17 cellular contexts compared by ENCODE assay signal in genomic region chr2:195648780-195649179, GRCh38. TPM values are rescaled to one million over a fixed set of nuclear protein-coding genes. Genes with fewer than 3 reads are reported as not detected.
DNase-seq lines count a peak whose midpoint lies in the region; ATAC-seq, FAIRE-seq and TF ChIP-seq lines count a peak whose summit lies in the region.
"Had no signal": no experiment of that assay in that cellular context is flagged by ENCODE, and none has a peak within 500 bp of the region (broad histone marks: within the 10 kb centered on the region; RNA-seq: fewer than 3 reads in every experiment).

No MANE protein-coding gene starts in this region.

- no peak overlapping the region for H3K4me3 ChIP-seq in OCI-LY7 (ENCODE audit: low read depth, low read length, poor library complexity, severe bottlenecking)
- H3K4me3 ChIP-seq in K562 = no peak overlapping the region
- no peak overlapping the region for H3K4me3 ChIP-seq in hepatocyte
- H3K4me3 ChIP-seq in upper lobe of left lung = no peak overlapping the region

- ATAC-seq in K562 (no peak), HG03095 (IDR thresholded peaks at IDR 0.05; ENCODE audit: unreplicated experiment) (no peak), upper lobe of left lung (ENCODE audit: low FRiP score in 2 of 2) (no peak)
- peak; percentile 87 for ATAC-seq in stimulated activated naive CD8-positive, alpha-beta T cell treated with anti-CD3 and anti-CD28 coated beads, Interleukin-15, amount 100 ng/mL, for 72 hours

- H3K27me3 ChIP-seq in K562 (ENCODE audit: control insufficient read depth in 2 of 2, insufficient read depth in 2 of 2, low read length in 2 of 2) (no peaks in the 10 kb centered on the region), hepatocyte (no peaks in the 10 kb centered on the region), upper lobe of left lung (no peaks in the 10 kb centered on the region)

- peak overlapping the region; percentile 19 for H3K4me3 Mint-ChIP-seq in activated naive CD4-positive, alpha-beta T cell treated with anti-CD3 and anti-CD28 coated beads, Interleukin-2, amount 10 ng/mL, durations not matched to agents 7 days and 5 days
- H3K4me3 Mint-ChIP-seq in stimulated activated naive CD8-positive, alpha-beta T cell treated with anti-CD3 and anti-CD28 coated beads, Interleukin-15, amount 100 ng/mL, for 72 hours = peak overlapping the region; percentile 70 to 77

- H3K4me1 Mint-ChIP-seq in activated naive CD4-positive, alpha-beta T cell treated with anti-CD3 and anti-CD28 coated beads, Interleukin-2, amount 10 ng/mL, durations not matched to agents 7 days and 5 days = peaks cover 28% of the 10 kb centered on the region
- H3K4me1 Mint-ChIP-seq in stimulated activated naive CD8-positive, alpha-beta T cell treated with anti-CD3 and anti-CD28 coated beads, Interleukin-15, amount 100 ng/mL, for 72 hours = peaks cover 20% of the 10 kb centered on the region

- CTCF ChIA-PET in activated naive CD4-positive, alpha-beta T cell treated with anti-CD3 and anti-CD28 coated beads, Interleukin-2, amount 10 ng/mL, durations not matched to agents 7 days and 5 days (lab: Charles Lee) = no interaction called here
- CTCF ChIA-PET in OCI-LY7 (lab: Charles Lee; ENCODE audit: unreplicated experiment) (no interaction called here), K562 (lab: Yijun Ruan, JAX; ENCODE audit: low intra/inter-chr PET ratio) (no interaction called here)

- no peaks in the 10 kb centered on the region for H3K36me3 Mint-ChIP-seq in activated naive CD4-positive, alpha-beta T cell treated with anti-CD3 and anti-CD28 coated beads, Interleukin-2, amount 10 ng/mL, durations not matched to agents 7 days and 5 days

- intact Hi-C loops in OCI-LY7 (cut with micrococcal nuclease; ENCODE audit: unreplicated experiment) (no loop called here), K562 (cut with micrococcal nuclease) (no loop called here)

- TF ChIP-seq EP300 in K562 (IDR thresholded peaks at IDR 0.05; ENCODE audit: low read length) = no peak
- TF ChIP-seq EP300 in upper lobe of left lung (IDR thresholded peaks at IDR 0.05) = no peak

- H3K4me1 ChIP-seq in OCI-LY7 (ENCODE audit: insufficient read depth, low read length, poor library complexity, severe bottlenecking) (peaks cover 51% of the 10 kb centered on the region), K562 (replicated peaks in 1 of 2; ENCODE audit: control insufficient read depth in 2 of 2, insufficient read depth in 2 of 2, low read length in 2 of 2) (peaks cover 4 to 14% of the 10 kb centered on the region in 2 experiments; a peak in 3 of 5 replicates), hepatocyte (ENCODE audit: insufficient read depth) (no peaks in the 10 kb centered on the region), upper lobe of left lung (peaks cover 0 to 6% (median under 1%) of the 10 kb centered on the region in 4 donors)

- no peaks in the 10 kb centered on the region for H3K36me3 ChIP-seq in OCI-LY7 (ENCODE audit: insufficient read depth, low read length)
- no peaks in the 10 kb centered on the region for H3K36me3 ChIP-seq in K562 (ENCODE audit: control insufficient read depth, insufficient read depth, low read length)
- H3K36me3 ChIP-seq in hepatocyte (replicated peaks; ENCODE audit: insufficient read depth, low read depth) = no peaks in the 10 kb centered on the region
- H3K36me3 ChIP-seq in upper lobe of left lung = no peaks in the 10 kb centered on the region

- POLR2A ChIA-PET in OCI-LY7 (lab: Charles Lee) = interaction anchor here (0.8 kb wide), 1 partner anchor 15 kb away, joined by 3 read pairs; no protein-coding TSS in a partner anchor
- POLR2A ChIA-PET in K562 (lab: Yijun Ruan, JAX) = no interaction called here

- peak overlapping the region; percentile 83 for H3K27ac ChIP-seq in OCI-LY7 (ENCODE audit: low read depth, low read length, poor library complexity, severe bottlenecking)
- no peak overlapping the region for H3K27ac ChIP-seq in K562 (ENCODE audit: extremely low read depth, low read depth, low read length)
- H3K27ac ChIP-seq in hepatocyte = no peak overlapping the region
- no peak overlapping the region for H3K27ac ChIP-seq in upper lobe of left lung

- in situ Hi-C loops in K562 (cut with MboI) = no loop called here

- TF ChIP-seq RAD21 in K562 (CRISPR knock-in tag; conservative IDR thresholded peaks at IDR 0.05 in 1 of 2, IDR thresholded peaks at IDR 0.05 in 1 of 2) = no peak

- H3K9me1 ChIP-seq in K562 (ENCODE audit: control insufficient read depth, insufficient read depth, low read length) = no peaks in the 10 kb centered on the region

- H4K20me1 ChIP-seq in OCI-LY7 (ENCODE audit: insufficient read depth, low read length) (no peaks in the 10 kb centered on the region), K562 (replicated peaks; ENCODE audit: control insufficient read depth, insufficient read depth, low read length) (no peaks in the 10 kb centered on the region), hepatocyte (ENCODE audit: insufficient read depth, poor library complexity, severe bottlenecking) (no peaks in the 10 kb centered on the region)

- H3K9ac ChIP-seq in K562 (ENCODE audit: insufficient read depth in 1 of 2, low read depth in 2 of 2, low read length in 2 of 2) = no peak overlapping the region

- H3K9me3 Mint-ChIP-seq in activated naive CD4-positive, alpha-beta T cell treated with anti-CD3 and anti-CD28 coated beads, Interleukin-2, amount 10 ng/mL, durations not matched to agents 7 days and 5 days = peaks cover 9% of the 10 kb centered on the region
- peaks cover 0 to 4% of the 10 kb centered on the region in 2 donors for H3K9me3 Mint-ChIP-seq in stimulated activated naive CD8-positive, alpha-beta T cell treated with anti-CD3 and anti-CD28 coated beads, Interleukin-15, amount 100 ng/mL, for 72 hours

- FAIRE-seq in K562 (lab: Jason Lieb, UNC) = no peak
- FAIRE-seq: frontal cortex, kidney, urothelium cell line had no signal

- no peak for TF ChIP-seq POLR2A in K562 (conservative IDR thresholded peaks at IDR 0.05)
- TF ChIP-seq POLR2A in upper lobe of left lung (IDR thresholded peaks at IDR 0.05) = no peak

- H2AFZ ChIP-seq in OCI-LY7 (ENCODE audit: low read length) (peak overlapping the region; percentile 99; the same call in 1 of the 2 replicates), K562 (ENCODE audit: low read depth, low read length) (0 out of 2 replicates have a peak overlapping the region, but pooled peaks have one; percentile 14), hepatocyte (no peak overlapping the region)

- H3K9me3 ChIP-seq in OCI-LY7 (ENCODE audit: low read length) (no peaks in the 10 kb centered on the region), K562 (replicated peaks; ENCODE audit: control insufficient read depth, insufficient read depth, low read depth, low read length) (no peaks in the 10 kb centered on the region), hepatocyte (ENCODE audit: low read depth) (no peaks in the 10 kb centered on the region), upper lobe of left lung (no peaks in the 10 kb centered on the region)

- 88% methylated on average over 4 of the region's 5 CpGs for WGBS in K562 (ENCODE audit: insufficient coverage, low coverage, missing lambda C conversion rate)
- WGBS in hepatocyte (ENCODE audit: low lambda C conversion rate, missing lambda C conversion rate) = 95% methylated on average over 5 of the region's 5 CpGs
- 61 to 76% methylated on average over 5 of the region's 5 CpGs for WGBS in upper lobe of left lung, 2 donors

- BruUV-seq in OCI-LY7 (replicated peaks; lab: Mats Ljungman, UMichigan) (no TSS peak), K562 (replicated peaks; lab: Mats Ljungman, UMichigan) (no TSS peak)

- DNase-seq in activated naive CD4-positive, alpha-beta T cell treated with anti-CD3 and anti-CD28 coated beads, Interleukin-2, amount 10 ng/mL, durations not matched to agents 7 days and 5 days = no peak
- no peak for DNase-seq in activated naive CD4-positive, alpha-beta T cell treated with anti-CD3 and anti-CD28 coated beads, Interleukin-2, amount 50 U/mL, for 16 hours
- no peak for DNase-seq in OCI-LY7 (ENCODE audit: low spot score)
- no peak for DNase-seq in K562 (ENCODE audit: extremely low read depth in 1 of 4, low spot score in 3 of 4)
- DNase-seq in stimulated activated naive CD8-positive, alpha-beta T cell treated with anti-CD3 and anti-CD28 coated beads, Interleukin-15, amount 100 ng/mL, for 72 hours = peak in 1 of 2 donors; percentile 37
- DNase-seq in hepatocyte (ENCODE audit: low spot score) = no peak
- no peak for DNase-seq in upper lobe of left lung
- DNase-seq: DMS79; effector CD4-positive, alpha-beta T cell; kidney; NCI-H1105 treated with DMSO at 0.1 percent for 48 hours; NCI-H345; stimulated activated CD4-positive, alpha-beta T cell treated with anti-CD3 and anti-CD28 coated beads, Interleukin-2, amount 100 ng/mL, for 24 hours; T-helper 9 cell had no signal

- no peak for TF ChIP-seq CTCF in OCI-LY7 (conservative IDR thresholded peaks at IDR 0.05; ENCODE audit: low read length)
- TF ChIP-seq CTCF in K562 (IDR thresholded peaks at IDR 0.05 in 2 of 3, conservative IDR thresholded peaks at IDR 0.05 in 1 of 3; ENCODE audit: insufficient read depth in 2 of 3, low read depth in 1 of 3, low read length in 3 of 3) = no peak
- TF ChIP-seq CTCF in hepatocyte (IDR thresholded peaks at IDR 0.05; ENCODE audit: poor library complexity) = no peak
- TF ChIP-seq CTCF in upper lobe of left lung (IDR thresholded peaks at IDR 0.05) = no peak

- no peaks in the 10 kb centered on the region for H3K27me3 Mint-ChIP-seq in activated naive CD4-positive, alpha-beta T cell treated with anti-CD3 and anti-CD28 coated beads, Interleukin-2, amount 10 ng/mL, durations not matched to agents 7 days and 5 days
- no peaks in the 10 kb centered on the region for H3K27me3 Mint-ChIP-seq in stimulated activated naive CD8-positive, alpha-beta T cell treated with anti-CD3 and anti-CD28 coated beads, Interleukin-15, amount 100 ng/mL, for 72 hours

- peak overlapping the region; percentile 52 for H3K27ac Mint-ChIP-seq in activated naive CD4-positive, alpha-beta T cell treated with anti-CD3 and anti-CD28 coated beads, Interleukin-2, amount 10 ng/mL, durations not matched to agents 7 days and 5 days
- peak overlapping the region; percentile 5 to 97 for H3K27ac Mint-ChIP-seq in stimulated activated naive CD8-positive, alpha-beta T cell treated with anti-CD3 and anti-CD28 coated beads, Interleukin-15, amount 100 ng/mL, for 72 hours

- H3K79me2 ChIP-seq in OCI-LY7 (ENCODE audit: insufficient read depth, low read depth, low read length) = no peaks in the 10 kb centered on the region
- H3K79me2 ChIP-seq in K562 (ENCODE audit: control insufficient read depth, insufficient read depth, low read length) = no peaks in the 10 kb centered on the region
- H3K79me2 ChIP-seq in hepatocyte = no peaks in the 10 kb centered on the region

- H3K9me2 ChIP-seq in OCI-LY7 (ENCODE audit: insufficient read depth, low read length) (no peaks in the 10 kb centered on the region), hepatocyte (replicated peaks; ENCODE audit: insufficient read depth) (no peaks in the 10 kb centered on the region)

- peak overlapping the region; percentile 73; the same call in 1 of the 2 replicates for H3K4me2 ChIP-seq in OCI-LY7 (ENCODE audit: low read length)
- H3K4me2 ChIP-seq in K562 (ENCODE audit: insufficient read depth, low read length) = no peak overlapping the region
- H3K4me2 ChIP-seq in hepatocyte = no peak overlapping the region

RNA-seq across cellular contexts. Expression of gene SLC39A10, which starts 8.2 kb away (rescaled TPM):
- total RNA-seq in OCI-LY7 (2014; rRNA removed; shearing (Covaris generic)) = 14.7 and 19.6 TPM in 2 replicates
- 31.9 and 34.1 TPM in 2 replicates for total RNA-seq in OCI-LY7 (2022)
- 34.4 and 95.3 TPM in 2 replicates for total RNA-seq in K562 (2011; cell fraction: chromatin; rRNA removed; ENCODE audit: low replicate concordance)
- 38.0 and 44.5 TPM in 2 replicates for total RNA-seq in K562 (2011; cell fraction: nucleolus; rRNA removed)
- 59.2 and 86.5 TPM in 2 replicates for total RNA-seq in K562 (2011; cell fraction: nucleoplasm; rRNA removed)
- total RNA-seq in K562 (2014; rRNA removed) = 16.7 and 20.6 TPM in 2 replicates
- 40.1 and 42.6 TPM in 2 replicates for total RNA-seq in K562 (2014; rRNA removed; fragmentation: Illumina TruSeq; extraction: Trizol)
- total RNA-seq in K562 (2015; rRNA removed; fragmentation: Illumina TruSeq; extraction: Trizol) = 36.5 and 37.7 TPM in 2 replicates
- total RNA-seq in K562 (2021) = 34.8 and 35.5 TPM in 2 replicates
- polyA plus RNA-seq in K562 (2011; rRNA removed) = 34.2 and 37.8 TPM in 2 replicates
- polyA plus RNA-seq in K562 (2011; cell fraction: cytosol; rRNA removed) = 7.7 and 16.7 TPM in 2 replicates
- polyA plus RNA-seq in K562 (2011; cell fraction: nucleus; rRNA removed) = 18.3 and 28.9 TPM in 2 replicates
- 13.0 and 15.7 TPM in 2 replicates for polyA plus RNA-seq in K562 (2012)
- 20.6 and 23.1 TPM in 2 replicates for polyA plus RNA-seq in K562 (2014; fragmentation: Illumina TruSeq; extraction: Trizol)
- 10 to 100 TPM; 14.5 to 18.2 TPM for polyA plus RNA-seq in K562 (2014; fragmentation: Nextera tagmentation; extraction: Ambion mirVana)
- polyA plus RNA-seq in K562 (2014; rRNA removed) = 12.5 and 13.7 TPM in 2 replicates
- polyA minus RNA-seq in K562 (2011; rRNA and poly(A)+ RNA removed) = 118 and 121 TPM in 2 replicates
- 26.0 and 45.5 TPM in 2 replicates for polyA minus RNA-seq in K562 (2011; cell fraction: cytosol; rRNA and poly(A)+ RNA removed)
- polyA minus RNA-seq in K562 (2011; cell fraction: nucleus; rRNA and poly(A)+ RNA removed) = 28.3 and 51.6 TPM in 2 replicates
- 69.4 and 80.2 TPM in 2 replicates for total RNA-seq in hepatocyte
- polyA plus RNA-seq in hepatocyte = 32.1 and 33.5 TPM in 2 replicates
- total RNA-seq in upper lobe of left lung = 10 to 100 TPM in 5 of 6 donors, 1 to 10 TPM in 1; 4.3 to 29.0 (median 13.9) TPM
